Comparison of ENCODE assay signal across 8 cellular contexts in the genomic region with DNA sequence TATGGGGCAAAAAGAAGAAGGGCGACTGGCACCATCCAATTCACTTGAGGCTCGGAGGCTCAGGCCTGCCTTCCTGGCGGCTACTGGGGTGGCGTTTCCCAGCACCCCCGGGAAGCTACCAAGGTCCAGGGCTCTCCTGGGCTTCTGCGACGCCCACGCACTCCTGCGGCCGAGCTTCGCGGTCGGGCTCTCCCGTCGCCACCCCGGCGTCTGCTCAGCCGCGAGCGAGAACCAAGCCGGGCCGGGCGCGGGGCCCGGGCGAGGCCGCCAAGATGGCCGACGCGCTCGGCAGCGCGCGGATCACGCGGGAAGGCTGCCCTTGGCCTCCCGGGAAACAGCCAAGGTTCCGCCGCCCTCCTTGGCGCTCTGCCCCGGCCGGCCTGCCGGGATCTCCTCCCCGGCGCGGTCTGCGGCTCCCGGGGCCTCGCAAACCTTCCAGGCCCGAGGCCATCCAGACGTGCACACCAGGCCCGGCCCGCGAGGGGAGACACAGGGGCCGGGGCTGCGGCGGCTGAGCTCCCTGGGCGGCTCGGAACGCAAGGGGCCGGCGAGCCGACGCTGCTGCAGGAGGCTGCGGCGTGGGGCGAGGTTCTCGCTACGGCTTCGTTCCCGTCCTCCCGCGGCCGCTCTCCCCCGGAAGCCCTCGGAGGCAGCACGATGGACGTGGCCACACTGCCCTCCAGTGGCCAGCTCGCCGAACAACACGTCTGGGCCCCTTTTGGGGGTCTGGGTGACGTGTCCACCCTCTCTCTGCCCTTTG. TPM values are rescaled to one million over a fixed set of nuclear protein-coding genes. Genes with fewer than 3 reads are reported as not detected.
A peak's percentile ranks its signal among the peaks of the same experiment; 100 is the strongest.
DNase-seq lines count a peak whose midpoint lies in the region; ATAC-seq and TF ChIP-seq lines count a peak whose summit lies in the region.

No MANE protein-coding gene starts in this region.

- TF ChIP-seq POLR2A in adrenal gland (IDR thresholded peaks at IDR 0.05), result peak in 1 of 2 donors; percentile 53
- TF ChIP-seq POLR2A in prostate gland (IDR thresholded peaks at IDR 0.05), result peak; percentile 43

- H3K27me3 Mint-ChIP-seq in T-cell, result no peaks in the 10 kb centered on the region

- peak overlapping the region; percentile 79 to 89 (median 82) for H3K4me3 Mint-ChIP-seq in T-cell

- H3K4me3 ChIP-seq in GM12864 (ENCODE audit: low read depth, low read length), result peak overlapping the region; percentile 63
- H3K4me3 ChIP-seq in adrenal gland, result peak overlapping the region in 2 of 4 donors; percentile 31 to 72
- H3K4me3 ChIP-seq in prostate gland, result peak overlapping the region; percentile 36 to 38

- ATAC-seq in HG02623 (IDR thresholded peaks at IDR 0.05; ENCODE audit: unreplicated experiment) (peak; percentile 42), T-cell (replicated peaks in 1 of 4) (peak; percentile 76 to 82 (median 81)), left cardiac atrium (peak; percentile 91 to 92)

- H3K36me3 Mint-ChIP-seq in T-cell, result no peaks in the 10 kb centered on the region

- H3K27ac ChIP-seq in adrenal gland, result peak overlapping the region; percentile 92 to 100 (median 96)
- H3K27ac ChIP-seq in prostate gland, result peak overlapping the region; percentile 95 to 98

- H3K36me3 ChIP-seq in adrenal gland (replicated peaks in 1 of 2) (no peaks in the 10 kb centered on the region), prostate gland (no peaks in the 10 kb centered on the region)

- peak overlapping the region; percentile 97 to 98 for H3K27ac Mint-ChIP-seq in T-cell

- H3K9me3 Mint-ChIP-seq in T-cell, result no peaks in the 10 kb centered on the region

- DNase-seq in GM12864 (ENCODE audit: low read depth) (peak; percentile 69), NCI-H1105 (lab: John Stamatoyannopoulos, UW) (peak; percentile 92), T-cell (peak; percentile 63 to 92 (median 83)), adrenal gland (peak; percentile 88 to 92 (median 90)), left cardiac atrium (peak; percentile 93), prostate gland (ENCODE audit: low spot score) (peak; percentile 88), ureter (ENCODE audit: low spot score) (peak; percentile 91)

- peaks cover 23 to 39% of the 10 kb centered on the region in 2 donors for H3K4me1 ChIP-seq in adrenal gland (replicated peaks in 1 of 2)
- peaks cover 17% of the 10 kb centered on the region for H3K4me1 ChIP-seq in prostate gland (replicated peaks)

- H3K9me3 ChIP-seq in adrenal gland (replicated peaks in 1 of 3), result no peaks in the 10 kb centered on the region
- no peaks in the 10 kb centered on the region for H3K9me3 ChIP-seq in prostate gland

- TF ChIP-seq CTCF in GM12864 (IDR thresholded peaks at IDR 0.05; ENCODE audit: low read depth, low read length, missing control alignments) (peak; percentile 87), adrenal gland (IDR thresholded peaks at IDR 0.05) (peak; percentile 92 to 99 (median 98)), prostate gland (IDR thresholded peaks at IDR 0.05) (peak; percentile 92 to 99 (median 97))

- intact Hi-C loops in adrenal gland (cut with DNase I) (loop anchor here in 1 of 2 donors (2.0 kb wide), 1 partner anchor 568 kb away; no protein-coding TSS in a partner anchor), left cardiac atrium (cut with DNase I) (loop anchor here (1.0 to 10.0 kb wide), 6 partner anchors 28 to 979 kb away; no protein-coding TSS in a partner anchor), prostate gland (cut with DNase I) (loop anchor here (2.0 to 5.0 kb wide), 3 partner anchors 729 to 934 kb away; no protein-coding TSS in a partner anchor)

- peaks cover 70 to 86% (median 71%) of the 10 kb centered on the region in 3 donors for H3K4me1 Mint-ChIP-seq in T-cell

- WGBS in adrenal gland, 4 donors, result 1 to 2% methylated on average over 82 of the region's 82 CpGs; no CpG with 5 or more reads in 2 of the 4 donors
- WGBS in prostate gland, result 7% methylated on average over 27 of the region's 82 CpGs

- H3K27me3 ChIP-seq in adrenal gland, result no peaks in the 10 kb centered on the region
- H3K27me3 ChIP-seq in prostate gland (replicated peaks; ENCODE audit: insufficient read depth), result no peaks in the 10 kb centered on the region

- CTCF ChIA-PET in T-cell (lab: Charles Lee), result interaction anchor here (0.6 to 6.5 kb wide), 24 partner anchors 15 to 1101 kb away, joined by 3 to 95 read pairs (median 4); a partner anchor contains a TSS

- POLR2A ChIA-PET in T-cell (lab: Charles Lee), result interaction anchor here (0.5 to 2.9 kb wide), 6 partner anchors 20 to 978 kb away, joined by 3 to 26 read pairs (median 8); a partner anchor contains a TSS

RNA-seq across cellular contexts. Expression of a gene that starts 23.5 kb away (rescaled TPM):
- total RNA-seq in T-cell (100 to 1,000 TPM; 123 to 253 (median 233) TPM), adrenal gland (100 to 1,000 TPM in 7 of 8 donors, 10 to 100 TPM in 1; 95.2 to 332 (median 185) TPM), left cardiac atrium (100 to 1,000 TPM in 1 of 2 donors, 10 to 100 TPM in 1; 89.6 to 105 TPM), prostate gland (100 to 1,000 TPM; 359 to 556 TPM), ureter (393 TPM)
- polyA plus RNA-seq in adrenal gland, result 10 to 100 TPM; 38.0 to 69.8 (median 54.8) TPM
